In genomic region chr17:38485146-38485468, GRCh38 we compare ENCODE assay signal across 11 cellular contexts. TPM values are rescaled to one million over a fixed set of nuclear protein-coding genes. Genes with fewer than 3 reads are reported as not detected.
DNase-seq lines count a peak whose midpoint lies in the region; ATAC-seq and TF ChIP-seq lines count a peak whose summit lies in the region.
"Had no signal": no experiment of that assay in that cellular context is flagged by ENCODE, and none has a peak within 500 bp of the region (broad histone marks: within the 10 kb centered on the region; RNA-seq: fewer than 3 reads in every experiment).

No MANE protein-coding gene starts in this region.

- no peaks in the 10 kb centered on the region for H3K9me3 ChIP-seq in Panc1 (ENCODE audit: control insufficient read depth, insufficient read depth, low read depth, low read length)
- H3K9me3 ChIP-seq: MG63, SK-N-SH had no signal

- peaks cover 23% of the 10 kb centered on the region for H3K4me1 Mint-ChIP-seq in stimulated activated effector memory CD8-positive, alpha-beta T cell treated with anti-CD3 and anti-CD28 coated beads, Interleukin-12 subunit alpha, Interleukin-12 subunit beta, amount 100 ng/mL, for 72 hours

- H3K27me3 ChIP-seq in Panc1 (ENCODE audit: control insufficient read depth, insufficient read depth, low read length) (no peaks in the 10 kb centered on the region), dorsolateral prefrontal cortex (no peaks in the 10 kb centered on the region)
- H3K27me3 ChIP-seq: MG63 had no signal

- no peak for TF ChIP-seq CTCF in GM12865 (IDR thresholded peaks at IDR 0.05; ENCODE audit: insufficient read depth, low read depth, low read length, missing control alignments)
- peak; percentile 42 for TF ChIP-seq CTCF in Panc1 (IDR thresholded peaks at IDR 0.05)
- TF ChIP-seq CTCF in dorsolateral prefrontal cortex (IDR thresholded peaks at IDR 0.05 in 54 of 56, conservative IDR thresholded peaks at IDR 0.05 in 2 of 56; ENCODE audit: low read depth in 1 of 56, partially characterized antibody in 56 of 56): peak in 18 of 56 donors; percentile 0 to 39 (median 7)

- H3K9me3 Mint-ChIP-seq in stimulated activated effector memory CD8-positive, alpha-beta T cell treated with anti-CD3 and anti-CD28 coated beads, Interleukin-12 subunit alpha, Interleukin-12 subunit beta, amount 100 ng/mL, for 72 hours: no peaks in the 10 kb centered on the region
- H3K9me3 Mint-ChIP-seq: naive thymus-derived CD8-positive, alpha-beta T cell had no signal

- H3K4me1 ChIP-seq in Panc1 (ENCODE audit: control insufficient read depth, insufficient read depth, low read length): no peaks in the 10 kb centered on the region

- H3K4me3 Mint-ChIP-seq in stimulated activated effector memory CD8-positive, alpha-beta T cell treated with anti-CD3 and anti-CD28 coated beads, Interleukin-12 subunit alpha, Interleukin-12 subunit beta, amount 100 ng/mL, for 72 hours: peak overlapping the region; percentile 50

- no peak for ATAC-seq in Panc1
- ATAC-seq in stimulated activated effector memory CD8-positive, alpha-beta T cell treated with anti-CD3 and anti-CD28 coated beads, Interleukin-12 subunit alpha, Interleukin-12 subunit beta, amount 100 ng/mL, for 72 hours: no peak

- H3K27ac ChIP-seq in Panc1 (ENCODE audit: low read length) (no peak overlapping the region), dorsolateral prefrontal cortex (peak overlapping the region; percentile 4 to 92 (median 85))

- CTCF ChIA-PET in Panc1 (lab: Charles Lee): no interaction called here

- H3K36me3 ChIP-seq in Panc1 (ENCODE audit: control insufficient read depth, insufficient read depth, low read length): no peaks in the 10 kb centered on the region

- no peak for DNase-seq in GM12865 (ENCODE audit: low read depth)
- DNase-seq in Panc1 (ENCODE audit: low read depth, low spot score): no peak
- DNase-seq in dorsolateral prefrontal cortex: no peak
- DNase-seq in stimulated activated effector memory CD8-positive, alpha-beta T cell treated with anti-CD3 and anti-CD28 coated beads, Interleukin-12 subunit alpha, Interleukin-12 subunit beta, amount 100 ng/mL, for 72 hours (ENCODE audit: low spot score in 2 of 2): no peak
- no peak for DNase-seq in DMS79 treated with DMSO at 0.1 percent for 48 hours (lab: John Stamatoyannopoulos, UW)
- DNase-seq in NCI-H1092 treated with DMSO at 0.1 percent for 48 hours (lab: John Stamatoyannopoulos, UW): no peak
- DNase-seq in activated CD4-positive, CD25-positive, alpha-beta regulatory T cell treated with anti-CD3 and anti-CD28 coated beads, Interleukin-2, amount 50 U/mL, for 72 hours: no peak
- no peak for DNase-seq in germinal center (ENCODE audit: low spot score)

- no TSS peak for BruUV-seq in Panc1 (replicated peaks; lab: Mats Ljungman, UMichigan)

- H3K4me3 ChIP-seq in GM12865 (ENCODE audit: low read depth, low read length) (peak overlapping the region; percentile 14; the same call in 1 of the 2 replicates), Panc1 (ENCODE audit: low read depth in 2 of 2, low read length in 2 of 2) (no peak overlapping the region), dorsolateral prefrontal cortex (peak overlapping the region in 2 of 59 donors; percentile 3 to 8)
- H3K4me3 ChIP-seq: MG63 had no signal

- intact Hi-C loops in Panc1 (cut with micrococcal nuclease; ENCODE audit: unreplicated experiment): loop anchor here (10.0 kb wide), 1 partner anchor 60 kb away; the partner anchor contains the start of gene ARHGAP23
- intact Hi-C loops in dorsolateral prefrontal cortex (cut with DNase I): loop anchor here in 1 of 2 donors (2.0 kb wide), 1 partner anchor 40 kb away; no protein-coding TSS in a partner anchor

- H3K27ac Mint-ChIP-seq in stimulated activated effector memory CD8-positive, alpha-beta T cell treated with anti-CD3 and anti-CD28 coated beads, Interleukin-12 subunit alpha, Interleukin-12 subunit beta, amount 100 ng/mL, for 72 hours: peak overlapping the region; percentile 69

- POLR2A ChIA-PET in Panc1 (lab: Charles Lee): no interaction called here

- in situ Hi-C loops in Panc1 (cut with HindIII; ENCODE audit: low pct_unique_long_range_greater_than_20kb, low sequenced_read_pairs): no loop called here

- peaks cover 4% of the 10 kb centered on the region for H3K36me3 Mint-ChIP-seq in stimulated activated effector memory CD8-positive, alpha-beta T cell treated with anti-CD3 and anti-CD28 coated beads, Interleukin-12 subunit alpha, Interleukin-12 subunit beta, amount 100 ng/mL, for 72 hours
- H3K36me3 Mint-ChIP-seq: naive thymus-derived CD8-positive, alpha-beta T cell had no signal

RNA-seq across cellular contexts. Expression of gene ARHGAP23, which starts 56.8 kb away (rescaled TPM):
- total RNA-seq in Panc1 (2021; ENCODE audit: unreplicated experiment) (33.0 TPM), dorsolateral prefrontal cortex (100 to 1,000 TPM in 109 of 120 experiments, 10 to 100 TPM in 11; 93.2 to 496 (median 159) TPM)
- polyA plus RNA-seq in Panc1 (2012; ENCODE audit: insufficient read length): 9.9 TPM
- total RNA-seq: naive thymus-derived CD8-positive, alpha-beta T cell had no signal
